20 cellular contexts compared by ENCODE assay signal in the genomic region with DNA sequence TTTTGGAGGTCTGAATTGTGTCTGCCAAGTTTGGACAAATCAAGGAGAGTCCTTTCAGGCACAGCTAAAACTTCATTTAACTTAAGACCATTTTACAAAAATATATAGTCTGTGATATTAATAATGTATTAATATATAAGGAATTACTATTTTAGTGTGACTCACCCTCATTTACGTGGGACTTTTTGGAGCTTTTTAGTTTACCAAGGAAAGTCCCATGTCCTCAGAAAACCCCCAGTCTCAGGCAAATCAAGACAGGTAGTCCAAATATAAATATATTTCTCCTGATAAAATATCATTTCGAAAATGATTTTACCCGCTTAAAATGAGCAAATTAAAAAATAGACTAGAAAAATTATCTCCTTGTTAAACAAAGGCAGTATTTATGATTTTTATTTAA.
DNase-seq lines count a peak whose midpoint lies in the region; ATAC-seq, FAIRE-seq and TF ChIP-seq lines count a peak whose summit lies in the region.
"Had no signal": no experiment of that assay in that cellular context is flagged by ENCODE, and none has a peak within 500 bp of the region (broad histone marks: within the 10 kb centered on the region; RNA-seq: fewer than 3 reads in every experiment).

No MANE protein-coding gene starts in this region.

- H3K36me3 ChIP-seq in GM12878 (ENCODE audit: control insufficient read depth in 2 of 2, insufficient read depth in 2 of 2, low read length in 1 of 2) (no peaks in the 10 kb centered on the region), smooth muscle cell (ENCODE audit: low read depth) (no peaks in the 10 kb centered on the region), A673 (ENCODE audit: insufficient read depth, low read length, poor library complexity, severe bottlenecking) (no peaks in the 10 kb centered on the region)
- H3K36me3 ChIP-seq: HAP-1 had no signal

- no peaks in the 10 kb centered on the region for H3K27me3 ChIP-seq in GM12878 (replicated peaks in 1 of 2; ENCODE audit: control insufficient read depth in 2 of 2, insufficient read depth in 2 of 2, low read length in 1 of 2)
- no peaks in the 10 kb centered on the region for H3K27me3 ChIP-seq in smooth muscle cell (ENCODE audit: low read depth)
- H3K27me3 ChIP-seq in A673 (replicated peaks; ENCODE audit: insufficient read depth, low read depth, low read length, poor library complexity): no peaks in the 10 kb centered on the region

- SMC1A ChIA-PET in GM12878 (lab: Charles Lee; ENCODE audit: uncharacterized antibody, unreplicated experiment): interaction anchor here (0.8 to 3.7 kb wide), 5 partner anchors 10 to 244 kb away, joined by 3 to 19 read pairs (median 5); no protein-coding TSS in a partner anchor

- H3K4me1 ChIP-seq in GM12878 (ENCODE audit: control insufficient read depth, insufficient read depth, low read length) (no peaks in the 10 kb centered on the region), smooth muscle cell (ENCODE audit: low read depth) (peaks cover 13% of the 10 kb centered on the region), A673 (ENCODE audit: insufficient read depth, low read length, poor library complexity, severe bottlenecking) (no peaks in the 10 kb centered on the region)
- H3K4me1 ChIP-seq: A549, HAP-1 had no signal

- H3F3A ChIP-seq in smooth muscle cell (ENCODE audit: low read depth): no peaks in the 10 kb centered on the region

- no TSS peak for BruUV-seq in GM12878 (replicated peaks; lab: Mats Ljungman, UMichigan)
- no TSS peak for BruUV-seq in A673 (replicated peaks; lab: Mats Ljungman, UMichigan)

- H3K4me2 ChIP-seq in GM12878 (ENCODE audit: control insufficient read depth, insufficient read depth) (no peak overlapping the region), smooth muscle cell (peak overlapping the region; percentile 23)
- H3K4me2 ChIP-seq: A549 had no signal

- no peak overlapping the region for H2AFZ ChIP-seq in GM12878 (ENCODE audit: control insufficient read depth, low read depth, low read length)
- H2AFZ ChIP-seq in smooth muscle cell (ENCODE audit: low read depth): no peak overlapping the region

- POLR2A ChIA-PET in GM12878 (lab: Charles Lee) (interaction anchor here (0.5 kb wide), 2 partner anchors 52 to 1635 kb away, joined by 3 to 4 read pairs; no protein-coding TSS in a partner anchor), A673 (lab: Charles Lee; ENCODE audit: low non-redundant PET) (no interaction called here)

- no peak for TF ChIP-seq CTCF in GM12878 (IDR thresholded peaks at IDR 0.05 in 2 of 3, conservative IDR thresholded peaks at IDR 0.05 in 1 of 3; ENCODE audit: control insufficient read depth in 2 of 3, extremely low read depth in 1 of 3, insufficient read depth in 1 of 3, low read depth in 3 of 3, low read length in 3 of 3)
- no peak for TF ChIP-seq CTCF in smooth muscle cell (IDR thresholded peaks at IDR 0.05; ENCODE audit: borderline replicate concordance, insufficient read depth, poor library complexity, severe bottlenecking)
- TF ChIP-seq CTCF in A673 (conservative IDR thresholded peaks at IDR 0.05; ENCODE audit: low read depth, low read length): no peak

- H3K79me2 ChIP-seq in GM12878 (ENCODE audit: control insufficient read depth, insufficient read depth, low read length) (no peaks in the 10 kb centered on the region), smooth muscle cell (ENCODE audit: low read depth) (no peaks in the 10 kb centered on the region)

- DNase-seq in GM12878 (ENCODE audit: low read depth, low spot score) (no peak), smooth muscle cell (lab: John Stamatoyannopoulos, UW; ENCODE audit: unreplicated experiment) (no peak), GM19240 (ENCODE audit: insufficient read length, low spot score) (no peak), A673 (ENCODE audit: low spot score) (no peak), SW480 (ENCODE audit: low spot score) (no peak)
- DNase-seq: C1 segment of cervical spinal cord; Calu3; CD4-positive, alpha-beta memory T cell; COR-L47; DMS53; DMS79 treated with DMSO at 0.1 percent for 48 hours; GF-D8; GOT3; HFFc6 had no signal

- intact Hi-C loops in GM12878 (cut with micrococcal nuclease; ENCODE audit: unreplicated experiment): no loop called here
- intact Hi-C loops in A673 (cut with micrococcal nuclease; ENCODE audit: unreplicated experiment): no loop called here

- FAIRE-seq in A204.1 (lab: Jason Lieb, UNC): peak; percentile 43
- FAIRE-seq in GM12878 (lab: Jason Lieb, UNC): no peak
- FAIRE-seq: A549, H54 had no signal

- in situ Hi-C loops in GM12878 (cut with MboI): no loop called here

- no peak for TF ChIP-seq RAD21 in GM12878 (IDR thresholded peaks at IDR 0.05; ENCODE audit: insufficient read depth, low read depth, low read length)

- TF ChIP-seq POLR2A in GM12878 (IDR thresholded peaks at IDR 0.05; ENCODE audit: low read depth, low read length): no peak

- H3K4me3 ChIP-seq in GM12878 (no peak overlapping the region), smooth muscle cell (no peak overlapping the region), A673 (ENCODE audit: low read depth, low read length, poor library complexity, severe bottlenecking) (no peak overlapping the region)
- H3K4me3 ChIP-seq: A549, HAP-1 had no signal

- WGBS in GM12878 (ENCODE audit: insufficient coverage, insufficient replicate concordance, low lambda C conversion rate, missing lambda C conversion rate): 0% methylated on average over 3 of the region's 3 CpGs
- 84% methylated on average over 3 of the region's 3 CpGs for WGBS in smooth muscle cell (ENCODE audit: low lambda C conversion rate)

- CTCF ChIA-PET in GM12878 (lab: Yijun Ruan, JAX): interaction anchor here (1.6 to 2.0 kb wide), 3 partner anchors 9 to 13 kb away, joined by 4 to 9 read pairs (median 7); no protein-coding TSS in a partner anchor
- CTCF ChIA-PET in A673 (lab: Charles Lee): no interaction called here

- RAD21 ChIA-PET in GM12878 (lab: Charles Lee; ENCODE audit: unreplicated experiment): no interaction called here

- H3K9ac ChIP-seq in GM12878 (ENCODE audit: control insufficient read depth, insufficient read depth, low read length) (no peak overlapping the region), smooth muscle cell (ENCODE audit: low read depth) (peak overlapping the region; percentile 11)

- H3K27ac ChIP-seq in GM12878 (ENCODE audit: control insufficient read depth, insufficient read depth) (no peak overlapping the region), smooth muscle cell (ENCODE audit: low read depth) (peak overlapping the region; percentile 42), A673 (ENCODE audit: low read depth, low read length, poor library complexity, severe bottlenecking) (no peak overlapping the region)
- H3K27ac ChIP-seq: 22Rv1, A549 had no signal

- ATAC-seq in HG02610 (IDR thresholded peaks at IDR 0.05; ENCODE audit: unreplicated experiment) (peak; percentile 66), GM12878 (peak; percentile 57; the same call in 2 of the 3 replicates)
- ATAC-seq: A549 had no signal

- H3K9me3 ChIP-seq in GM12878 (replicated peaks; ENCODE audit: control insufficient read depth, insufficient read depth, low read length) (no peaks in the 10 kb centered on the region), smooth muscle cell (replicated peaks; ENCODE audit: low read depth) (no peaks in the 10 kb centered on the region), A673 (ENCODE audit: low read depth, low read length, poor library complexity, severe bottlenecking) (no peaks in the 10 kb centered on the region)
- H3K9me3 ChIP-seq: A549, HAP-1 had no signal

- no peaks in the 10 kb centered on the region for H4K20me1 ChIP-seq in GM12878 (ENCODE audit: control insufficient read depth, insufficient read depth)
- no peaks in the 10 kb centered on the region for H4K20me1 ChIP-seq in smooth muscle cell (ENCODE audit: low read depth)

- no peak for TF ChIP-seq EP300 in GM12878 (IDR thresholded peaks at IDR 0.05; ENCODE audit: borderline replicate concordance in 1 of 2, control insufficient read depth in 1 of 2, low read depth in 2 of 2, low read length in 2 of 2)

TF ChIP-seq in GM12878, 131 proteins besides CTCF, POLR2A, EP300 and RAD21 (continues in another document):
- TF ChIP-seq ZZZ3 (IDR thresholded peaks at IDR 0.05; ENCODE audit: control insufficient read depth, insufficient read length, low read depth) (no peak), NR2F1 (conservative IDR thresholded peaks at IDR 0.05) (no peak), E4F1 (IDR thresholded peaks at IDR 0.05; ENCODE audit: borderline replicate concordance, partially characterized antibody) (no peak), SREBF1 (IDR thresholded peaks at IDR 0.05; ENCODE audit: low read length) (no peak), PAX8 (IDR thresholded peaks at IDR 0.05) (no peak)
